Comparison of ENCODE assay signal across 24 cellular contexts in genomic region chr12:89400415-89400814, GRCh38.
"Had no signal": no experiment of that assay in that cellular context is flagged by ENCODE, and none has a peak within 500 bp of the region (broad histone marks: within the 10 kb centered on the region; RNA-seq: fewer than 3 reads in every experiment).

No MANE protein-coding gene starts in this region.

- H3K4me1 ChIP-seq: gastrocnemius medialis, psoas muscle, sigmoid colon, tibial nerve had no signal

- H3K36me3 ChIP-seq: gastrocnemius medialis, ovary, sigmoid colon, thoracic aorta, upper lobe of left lung had no signal

- H3K4me3 ChIP-seq: dorsolateral prefrontal cortex, gastrocnemius medialis, lung, ovary, psoas muscle, sigmoid colon, thoracic aorta, tibial nerve, upper lobe of left lung had no signal

- H3K27ac Mint-ChIP-seq: endodermal cell; mesothelial cell of epicardium; stimulated activated naive B cell treated with anti-CD40 and anti-IgM and Interleukin-4, amounts not matched to agents 10 μg/mL and 1 μg/mL and 100 μg/mL, for 72 hours; stimulated activated naive CD8-positive, alpha-beta T cell treated with anti-CD3 and anti-CD28 coated beads, Interleukin-15, Interleukin-2, amounts not matched to agents 100 ng/mL and 50 ng/mL, for 24 hours had no signal

- H3K36me3 Mint-ChIP-seq: mesothelial cell of epicardium had no signal

- H3K27me3 ChIP-seq: dorsolateral prefrontal cortex, gastrocnemius medialis, ovary, sigmoid colon, tibial nerve, upper lobe of left lung had no signal

- FAIRE-seq: colon, kidney, urothelium cell line had no signal

- DNase-seq: dorsolateral prefrontal cortex; effector CD4-positive, alpha-beta T cell; gastrocnemius medialis; head of caudate nucleus; kidney; mesenchymal stem cell; naive thymus-derived CD4-positive, alpha-beta T cell; occipital lobe; ovary; posterior cingulate gyrus; psoas muscle; right cardiac atrium; sigmoid colon; stimulated activated CD4-positive, alpha-beta T cell treated with anti-CD3 and anti-CD28 coated beads, Interleukin-4, amount 100 ng/mL, for 4 hours; stimulated activated naive B cell treated with anti-CD40 and anti-IgM and Interleukin-4, amounts not matched to agents 10 μg/mL and 1 μg/mL and 100 μg/mL, for 72 hours; upper lobe of left lung had no signal

- H3K4me3 Mint-ChIP-seq: endodermal cell; mesothelial cell of epicardium; stimulated activated naive B cell treated with anti-CD40 and anti-IgM and Interleukin-4, amounts not matched to agents 10 μg/mL and 1 μg/mL and 100 μg/mL, for 72 hours; stimulated activated naive CD8-positive, alpha-beta T cell treated with anti-CD3 and anti-CD28 coated beads, Interleukin-15, Interleukin-2, amounts not matched to agents 100 ng/mL and 50 ng/mL, for 24 hours had no signal

- H3K9me3 Mint-ChIP-seq: endodermal cell; stimulated activated naive B cell treated with anti-CD40 and anti-IgM and Interleukin-4, amounts not matched to agents 10 μg/mL and 1 μg/mL and 100 μg/mL, for 72 hours; stimulated activated naive CD8-positive, alpha-beta T cell treated with anti-CD3 and anti-CD28 coated beads, Interleukin-15, Interleukin-2, amounts not matched to agents 100 ng/mL and 50 ng/mL, for 24 hours had no signal

- H3K4me1 Mint-ChIP-seq: mesothelial cell of epicardium had no signal

- H3K9me3 ChIP-seq: gastrocnemius medialis, ovary, psoas muscle, sigmoid colon, thoracic aorta, tibial nerve, upper lobe of left lung had no signal

- H3K27me3 Mint-ChIP-seq: naive thymus-derived CD4-positive, alpha-beta T cell; stimulated activated naive B cell treated with anti-CD40 and anti-IgM and Interleukin-4, amounts not matched to agents 10 μg/mL and 1 μg/mL and 100 μg/mL, for 72 hours; stimulated activated naive CD8-positive, alpha-beta T cell treated with anti-CD3 and anti-CD28 coated beads, Interleukin-15, Interleukin-2, amounts not matched to agents 100 ng/mL and 50 ng/mL, for 24 hours had no signal

- ATAC-seq: gastrocnemius medialis; naive thymus-derived CD4-positive, alpha-beta T cell; psoas muscle; right cardiac atrium; stimulated activated naive B cell treated with anti-CD40 and anti-IgM and Interleukin-4, amounts not matched to agents 10 μg/mL and 1 μg/mL and 100 μg/mL, for 72 hours had no signal

- H3K27ac ChIP-seq: dorsolateral prefrontal cortex, gastrocnemius medialis, ovary, psoas muscle, sigmoid colon, thoracic aorta, tibial nerve, upper lobe of left lung had no signal
